ENCODE assay signal across 3 cellular contexts in genomic region chr1:8886031-8886524, GRCh38. TPM values are rescaled to one million over a fixed set of nuclear protein-coding genes. Genes with fewer than 3 reads are reported as not detected.
"Had no signal": no experiment of that assay in that cellular context is flagged by ENCODE, and none has a peak within 500 bp of the region (broad histone marks: within the 10 kb centered on the region; RNA-seq: fewer than 3 reads in every experiment).

No MANE protein-coding gene starts in this region.

RNA-seq across cellular contexts. Expression of gene CA6, which starts 59.6 kb away (rescaled TPM):
- total RNA-seq: LHCN-M2, M059J had no signal
- polyA plus RNA-seq: IgD-negative memory B cell had no signal
